In the genomic region with DNA sequence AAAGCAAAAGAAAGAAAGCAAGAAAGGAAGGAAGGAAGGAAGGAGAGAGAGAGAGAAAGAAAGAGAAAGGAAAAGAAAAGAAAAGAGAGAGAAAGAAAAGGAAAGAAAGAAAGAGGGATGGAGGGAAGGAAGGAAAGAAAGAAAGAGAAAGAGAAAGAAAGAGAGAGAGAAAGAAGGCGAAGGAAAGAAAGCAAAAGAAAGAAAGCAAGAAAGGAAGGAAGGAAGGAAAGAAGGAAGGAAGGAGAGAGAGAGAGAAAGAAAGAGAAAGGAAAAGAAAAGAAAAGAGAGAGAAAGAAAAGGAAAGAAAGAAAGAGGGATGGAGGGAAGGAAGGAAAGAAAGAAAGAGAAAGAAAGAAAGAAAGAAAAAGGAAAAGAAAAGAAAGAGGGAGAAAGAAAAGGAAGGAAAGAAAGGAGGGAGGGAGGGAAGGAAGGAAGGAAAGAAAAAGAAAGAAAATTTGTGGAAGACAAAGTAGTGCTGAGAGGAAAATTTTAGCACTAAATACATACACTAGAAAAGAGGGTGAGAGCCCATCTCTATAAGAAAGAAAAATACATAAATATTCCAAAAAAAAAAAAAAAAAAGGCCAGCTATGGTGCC, we compare ENCODE assay signal across 4 cellular contexts.
DNase-seq lines count a peak whose midpoint lies in the region; ATAC-seq, FAIRE-seq and TF ChIP-seq lines count a peak whose summit lies in the region.
"Not testable (repeated sequence)": the region's sequence is repeated elsewhere in the genome, so short reads cannot be mapped to it uniquely, and the experiment has no call there.

No MANE protein-coding gene starts in this region.

- H3K79me2 ChIP-seq in K562 (ENCODE audit: control insufficient read depth, insufficient read depth, low read length) = not testable (repeated sequence)

- not testable (repeated sequence) for H3K27ac Mint-ChIP-seq in CD8-positive, alpha-beta T cell
- peak overlapping the region; percentile 21 for H3K27ac Mint-ChIP-seq in stimulated activated effector memory CD8-positive, alpha-beta T cell treated with anti-CD3 and anti-CD28 coated beads, Interleukin-12 subunit alpha, Interleukin-12 subunit beta, amount 100 ng/mL, for 72 hours

- not testable (repeated sequence) for FAIRE-seq in K562 (lab: Jason Lieb, UNC)

- not testable (repeated sequence) for H2AFZ ChIP-seq in K562 (ENCODE audit: low read depth, low read length)

- not testable (repeated sequence) for H3K9me3 ChIP-seq in CD8-positive, alpha-beta T cell (ENCODE audit: low read length); K562 (replicated peaks; ENCODE audit: control insufficient read depth, insufficient read depth, low read depth, low read length)

- peak; percentile 27 for TF ChIP-seq CTCF in CD8-positive, alpha-beta T cell (IDR thresholded peaks at IDR 0.05)
- TF ChIP-seq CTCF in K562 (IDR thresholded peaks at IDR 0.05 in 2 of 3, conservative IDR thresholded peaks at IDR 0.05 in 1 of 3; ENCODE audit: insufficient read depth in 2 of 3, low read depth in 1 of 3, low read length in 3 of 3) = not testable (repeated sequence)

- H4K20me1 ChIP-seq in K562 (replicated peaks; ENCODE audit: control insufficient read depth, insufficient read depth, low read length) = not testable (repeated sequence)

- BruUV-seq in K562 (replicated peaks; lab: Mats Ljungman, UMichigan) = not testable (repeated sequence)

- H3K4me1 ChIP-seq in CD8-positive, alpha-beta T cell (ENCODE audit: insufficient read depth, low read length); K562 (replicated peaks in 1 of 2; ENCODE audit: control insufficient read depth in 2 of 2, insufficient read depth in 2 of 2, low read length in 2 of 2): not testable (repeated sequence)

- TF ChIP-seq EP300 in K562 (IDR thresholded peaks at IDR 0.05; ENCODE audit: low read length) = not testable (repeated sequence)

- in situ Hi-C loops in K562 (cut with MboI) = not testable (repeated sequence)

- TF ChIP-seq POLR2A in K562 (conservative IDR thresholded peaks at IDR 0.05) = not testable (repeated sequence)

- H3K9me1 ChIP-seq in K562 (ENCODE audit: control insufficient read depth, insufficient read depth, low read length) = not testable (repeated sequence)

- CTCF ChIA-PET in CD8-positive, alpha-beta T cell (lab: Charles Lee); HEK293T (lab: Yijun Ruan, JAX): not testable (repeated sequence)
- CTCF ChIA-PET in K562 (lab: Yijun Ruan, JAX; ENCODE audit: low intra/inter-chr PET ratio) = interaction anchor here (0.6 kb wide), 1 partner anchor 39 kb away, joined by 3 read pairs; no protein-coding TSS in a partner anchor

- not testable (repeated sequence) for H3K9me3 Mint-ChIP-seq in CD8-positive, alpha-beta T cell; stimulated activated effector memory CD8-positive, alpha-beta T cell treated with anti-CD3 and anti-CD28 coated beads, Interleukin-12 subunit alpha, Interleukin-12 subunit beta, amount 100 ng/mL, for 72 hours

- not testable (repeated sequence) for TF ChIP-seq RAD21 in K562 (CRISPR knock-in tag; conservative IDR thresholded peaks at IDR 0.05 in 1 of 2, IDR thresholded peaks at IDR 0.05 in 1 of 2)

- H3K4me3 Mint-ChIP-seq in CD8-positive, alpha-beta T cell; stimulated activated effector memory CD8-positive, alpha-beta T cell treated with anti-CD3 and anti-CD28 coated beads, Interleukin-12 subunit alpha, Interleukin-12 subunit beta, amount 100 ng/mL, for 72 hours: not testable (repeated sequence)

- ATAC-seq in CD8-positive, alpha-beta T cell; K562; stimulated activated effector memory CD8-positive, alpha-beta T cell treated with anti-CD3 and anti-CD28 coated beads, Interleukin-12 subunit alpha, Interleukin-12 subunit beta, amount 100 ng/mL, for 72 hours: not testable (repeated sequence)

- peaks cover 25% of the 10 kb centered on the region for H3K27me3 Mint-ChIP-seq in CD8-positive, alpha-beta T cell (ENCODE audit: low read depth)

- not testable (repeated sequence) for H3K36me3 Mint-ChIP-seq in CD8-positive, alpha-beta T cell; stimulated activated effector memory CD8-positive, alpha-beta T cell treated with anti-CD3 and anti-CD28 coated beads, Interleukin-12 subunit alpha, Interleukin-12 subunit beta, amount 100 ng/mL, for 72 hours

- H3K27me3 ChIP-seq in CD8-positive, alpha-beta T cell (ENCODE audit: insufficient read depth, low read length); K562 (ENCODE audit: control insufficient read depth in 2 of 2, insufficient read depth in 2 of 2, low read length in 2 of 2): not testable (repeated sequence)

- 11% methylated on average over 1 of the region's 1 CpG for WGBS in K562 (ENCODE audit: insufficient coverage, low coverage, missing lambda C conversion rate)

- H3K4me2 ChIP-seq in K562 (ENCODE audit: insufficient read depth, low read length) = not testable (repeated sequence)

- POLR2A ChIA-PET in CD8-positive, alpha-beta T cell (lab: Charles Lee); HEK293T (lab: Yijun Ruan, JAX); K562 (lab: Yijun Ruan, JAX): not testable (repeated sequence)

- not testable (repeated sequence) for H3K4me1 Mint-ChIP-seq in CD8-positive, alpha-beta T cell (ENCODE audit: low read depth); stimulated activated effector memory CD8-positive, alpha-beta T cell treated with anti-CD3 and anti-CD28 coated beads, Interleukin-12 subunit alpha, Interleukin-12 subunit beta, amount 100 ng/mL, for 72 hours

- not testable (repeated sequence) for DNase-seq in CD8-positive, alpha-beta T cell; HEK293T (ENCODE audit: extremely low spot score); K562 (ENCODE audit: extremely low read depth in 1 of 4, low spot score in 3 of 4); stimulated activated effector memory CD8-positive, alpha-beta T cell treated with anti-CD3 and anti-CD28 coated beads, Interleukin-12 subunit alpha, Interleukin-12 subunit beta, amount 100 ng/mL, for 72 hours (ENCODE audit: low spot score in 2 of 2)

- H3K27ac ChIP-seq in CD8-positive, alpha-beta T cell (ENCODE audit: low read depth, low read length); K562 (ENCODE audit: extremely low read depth, low read depth, low read length): not testable (repeated sequence)

- not testable (repeated sequence) for H3K36me3 ChIP-seq in CD8-positive, alpha-beta T cell (ENCODE audit: insufficient read depth, low read length); K562 (ENCODE audit: control insufficient read depth, insufficient read depth, low read length)

- not testable (repeated sequence) for H3K4me3 ChIP-seq in CD8-positive, alpha-beta T cell (ENCODE audit: low read depth, low read length); K562

- intact Hi-C loops in CD8-positive, alpha-beta T cell (cut with DNase I, micrococcal nuclease); K562 (cut with micrococcal nuclease): not testable (repeated sequence)

- H3K9ac ChIP-seq in K562 (ENCODE audit: insufficient read depth in 1 of 2, low read depth in 2 of 2, low read length in 2 of 2) = not testable (repeated sequence)

TF ChIP-seq in HEK293T, 16 proteins besides CTCF, POLR2A, EP300 and RAD21:
- TF ChIP-seq TARDBP (IDR thresholded peaks at IDR 0.05) = peak; percentile 41; the same call in 1 of the 2 replicates

TF ChIP-seq in K562, 482 proteins besides CTCF, POLR2A, EP300 and RAD21 (continues in another document):
- TF ChIP-seq MTA1 (IDR thresholded peaks at IDR 0.05; ENCODE audit: borderline replicate concordance) = 0 out of 2 replicates have a peak, but pooled peaks have one; percentile 34
- TF ChIP-seq, protein P1, sequence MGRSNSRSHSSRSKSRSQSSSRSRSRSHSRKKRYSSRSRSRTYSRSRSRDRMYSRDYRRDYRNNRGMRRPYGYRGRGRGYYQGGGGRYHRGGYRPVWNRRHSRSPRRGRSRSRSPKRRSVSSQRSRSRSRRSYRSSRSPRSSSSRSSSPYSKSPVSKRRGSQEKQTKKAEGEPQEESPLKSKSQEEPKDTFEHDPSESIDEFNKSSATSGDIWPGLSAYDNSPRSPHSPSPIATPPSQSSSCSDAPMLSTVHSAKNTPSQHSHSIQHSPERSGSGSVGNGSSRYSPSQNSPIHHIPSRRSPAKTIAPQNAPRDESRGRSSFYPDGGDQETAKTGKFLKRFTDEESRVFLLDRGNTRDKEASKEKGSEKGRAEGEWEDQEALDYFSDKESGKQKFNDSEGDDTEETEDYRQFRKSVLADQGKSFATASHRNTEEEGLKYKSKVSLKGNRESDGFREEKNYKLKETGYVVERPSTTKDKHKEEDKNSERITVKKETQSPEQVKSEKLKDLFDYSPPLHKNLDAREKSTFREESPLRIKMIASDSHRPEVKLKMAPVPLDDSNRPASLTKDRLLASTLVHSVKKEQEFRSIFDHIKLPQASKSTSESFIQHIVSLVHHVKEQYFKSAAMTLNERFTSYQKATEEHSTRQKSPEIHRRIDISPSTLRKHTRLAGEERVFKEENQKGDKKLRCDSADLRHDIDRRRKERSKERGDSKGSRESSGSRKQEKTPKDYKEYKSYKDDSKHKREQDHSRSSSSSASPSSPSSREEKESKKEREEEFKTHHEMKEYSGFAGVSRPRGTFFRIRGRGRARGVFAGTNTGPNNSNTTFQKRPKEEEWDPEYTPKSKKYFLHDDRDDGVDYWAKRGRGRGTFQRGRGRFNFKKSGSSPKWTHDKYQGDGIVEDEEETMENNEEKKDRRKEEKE (IDR thresholded peaks at IDR 0.05; ENCODE audit: borderline replicate concordance in 1 of 2, control insufficient read depth in 1 of 2, low read depth in 2 of 2, low read length in 1 of 2) = 0 out of 4 replicates have a peak, but pooled peaks of 1 of the 2 experiments have one; percentile 49
- peak; percentile 97 for TF ChIP-seq ZNF512 (tag; IDR thresholded peaks at IDR 0.05)
